In the genomic region with DNA sequence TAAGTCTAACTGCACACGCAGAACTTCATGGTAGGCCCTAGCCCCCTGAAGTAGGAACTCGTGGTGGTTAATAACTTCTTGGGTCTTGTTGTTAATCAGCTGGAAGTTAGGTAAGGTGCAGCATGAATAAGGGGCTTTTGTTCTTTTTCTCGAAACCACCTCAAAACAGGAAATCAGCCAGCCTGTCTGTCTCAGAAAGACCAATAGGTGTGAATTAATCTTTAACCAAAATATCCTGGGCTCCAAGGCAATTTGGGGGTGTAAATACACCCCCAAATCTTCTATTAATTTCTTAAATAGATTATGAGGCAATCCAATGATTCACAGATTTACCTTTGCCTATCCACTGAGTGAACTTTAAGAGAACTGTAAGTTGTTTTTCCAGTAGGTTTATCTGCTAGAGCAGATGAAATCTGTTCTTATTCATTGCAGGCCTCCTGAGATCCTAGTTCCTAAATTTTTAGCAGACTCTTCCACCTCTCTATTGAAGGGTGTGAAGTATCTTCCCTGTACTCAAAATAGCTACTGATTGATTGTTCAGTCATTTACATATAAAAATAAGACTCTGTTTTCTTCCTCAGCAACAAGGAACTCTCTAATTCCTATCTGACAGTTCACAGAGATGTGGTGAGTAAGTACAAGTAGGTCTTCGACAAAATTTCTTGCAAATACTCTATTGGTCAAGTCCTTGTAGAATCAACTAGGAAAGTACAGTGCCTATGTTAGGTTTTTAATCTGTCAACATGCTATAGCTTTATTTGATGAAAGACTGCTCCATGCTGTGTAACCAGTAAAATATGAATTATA, we compare ENCODE assay signal across 9 cellular contexts.
DNase-seq lines count a peak whose midpoint lies in the region; ATAC-seq and TF ChIP-seq lines count a peak whose summit lies in the region.
"Had no signal": no experiment of that assay in that cellular context is flagged by ENCODE, and none has a peak within 500 bp of the region (broad histone marks: within the 10 kb centered on the region; RNA-seq: fewer than 3 reads in every experiment).

No MANE protein-coding gene starts in this region.

- TF ChIP-seq CTCF in upper lobe of right lung (IDR thresholded peaks at IDR 0.05): no peak

- H3K27ac ChIP-seq in upper lobe of right lung: peak overlapping the region; percentile 52

- H3K36me3 Mint-ChIP-seq in activated naive CD4-positive, alpha-beta T cell treated with anti-CD3 and anti-CD28 coated beads, Interleukin-2, amount 50 U/mL, for 24 hours: no peaks in the 10 kb centered on the region
- H3K36me3 Mint-ChIP-seq in activated naive CD4-positive, alpha-beta T cell treated with anti-CD3 and anti-CD28 coated beads, Interleukin-2, amount 50 U/mL, for 72 hours: no peaks in the 10 kb centered on the region

- no peaks in the 10 kb centered on the region for H3K27me3 Mint-ChIP-seq in activated naive CD4-positive, alpha-beta T cell treated with anti-CD3 and anti-CD28 coated beads, Interleukin-2, amount 50 U/mL, for 24 hours

- no peaks in the 10 kb centered on the region for H3K27me3 ChIP-seq in upper lobe of right lung

- H3K36me3 ChIP-seq in upper lobe of right lung: no peaks in the 10 kb centered on the region

- H3K4me3 ChIP-seq in upper lobe of right lung: no peak overlapping the region

- H3K9me3 Mint-ChIP-seq in activated naive CD4-positive, alpha-beta T cell treated with anti-CD3 and anti-CD28 coated beads, Interleukin-2, amount 50 U/mL, for 24 hours: no peaks in the 10 kb centered on the region
- H3K9me3 Mint-ChIP-seq in activated naive CD4-positive, alpha-beta T cell treated with anti-CD3 and anti-CD28 coated beads, Interleukin-2, amount 50 U/mL, for 72 hours: no peaks in the 10 kb centered on the region

- H3K27ac Mint-ChIP-seq in activated naive CD4-positive, alpha-beta T cell treated with anti-CD3 and anti-CD28 coated beads, Interleukin-2, amount 50 U/mL, for 24 hours: peak overlapping the region; percentile 60
- H3K27ac Mint-ChIP-seq in activated naive CD4-positive, alpha-beta T cell treated with anti-CD3 and anti-CD28 coated beads, Interleukin-2, amount 50 U/mL, for 72 hours: no peak overlapping the region

- intact Hi-C loops in upper lobe of right lung (cut with DNase I): no loop called here

- peaks cover 40% of the 10 kb centered on the region for H3K4me1 Mint-ChIP-seq in activated naive CD4-positive, alpha-beta T cell treated with anti-CD3 and anti-CD28 coated beads, Interleukin-2, amount 50 U/mL, for 24 hours

- peak overlapping the region; percentile 24 for H3K4me3 Mint-ChIP-seq in activated naive CD4-positive, alpha-beta T cell treated with anti-CD3 and anti-CD28 coated beads, Interleukin-2, amount 50 U/mL, for 24 hours

- no peaks in the 10 kb centered on the region for H3K9me3 ChIP-seq in upper lobe of right lung

- peaks cover 4% of the 10 kb centered on the region for H3K4me1 ChIP-seq in upper lobe of right lung

- DNase-seq in activated naive CD4-positive, alpha-beta T cell treated with anti-CD3 and anti-CD28 coated beads, Interleukin-2, amount 50 U/mL, for 72 hours (ENCODE audit: low spot score in 2 of 2): no peak
- DNase-seq in astrocyte of the hippocampus (ENCODE audit: low read depth, low spot score) (peak; percentile 23), upper lobe of right lung (no peak), AG08396 (ENCODE audit: low spot score) (no peak), hepatic stellate cell (ENCODE audit: low spot score) (no peak)
- no peak for DNase-seq in activated CD4-positive, alpha-beta T cell treated with anti-CD3 and anti-CD28 coated beads for 1 hour
- DNase-seq: NCI-H82 had no signal

- no peak for ATAC-seq in activated naive CD4-positive, alpha-beta T cell treated with anti-CD3 and anti-CD28 coated beads, Interleukin-2, amount 50 U/mL, for 72 hours
- ATAC-seq in HG03039 (IDR thresholded peaks at IDR 0.05; ENCODE audit: unreplicated experiment) (peak; percentile 69), upper lobe of right lung (no peak)
